In genomic region chr6:52610745-52611355, GRCh38 we compare ENCODE assay signal across 17 cellular contexts. TPM values are rescaled to one million over a fixed set of nuclear protein-coding genes. Genes with fewer than 3 reads are reported as not detected.
DNase-seq lines count a peak whose midpoint lies in the region; ATAC-seq, FAIRE-seq and TF ChIP-seq lines count a peak whose summit lies in the region.
"Had no signal": no experiment of that assay in that cellular context is flagged by ENCODE, and none has a peak within 500 bp of the region (broad histone marks: within the 10 kb centered on the region; RNA-seq: fewer than 3 reads in every experiment).

No MANE protein-coding gene starts in this region.

- TF ChIP-seq EP300 in HepG2 (IDR thresholded peaks at IDR 0.05; ENCODE audit: low read depth in 2 of 2, low read length in 2 of 2), result peak in 1 of 2 experiments; percentile 21; a peak in 1 of 4 replicates
- no peak for TF ChIP-seq EP300 in HepG2 (CRISPR knock-in tag; IDR thresholded peaks at IDR 0.05; ENCODE audit: borderline replicate concordance)

- TF ChIP-seq RAD21 in HepG2 (CRISPR knock-in tag; IDR thresholded peaks at IDR 0.05), result no peak

- CTCF ChIA-PET in mammary epithelial cell (lab: Charles Lee; ENCODE audit: low non-redundant PET) (no interaction called here), HepG2 (lab: Yijun Ruan, JAX; ENCODE audit: low intra/inter-chr PET ratio, low total read pairs) (no interaction called here)

- H3K79me2 ChIP-seq in mammary epithelial cell (ENCODE audit: insufficient read depth, low read length) (no peaks in the 10 kb centered on the region), HepG2 (ENCODE audit: insufficient read depth, low read length) (no peaks in the 10 kb centered on the region)

- 98% methylated on average over 5 of the region's 5 CpGs for WGBS in mammary epithelial cell (ENCODE audit: low coverage, missing lambda C conversion rate)
- 36% methylated on average over 5 of the region's 5 CpGs for WGBS in HepG2 (ENCODE audit: low lambda C conversion rate)
- 85 to 89% methylated on average over 5 of the region's 5 CpGs for WGBS in lower leg skin, 2 donors

- no peaks in the 10 kb centered on the region for H3K27me3 ChIP-seq in mammary epithelial cell (ENCODE audit: insufficient read depth, low read length)
- no peaks in the 10 kb centered on the region for H3K27me3 ChIP-seq in HepG2 (ENCODE audit: control insufficient read depth in 1 of 2, insufficient read depth in 2 of 2, low read length in 2 of 2)

- POLR2A ChIA-PET in HepG2 (lab: Yijun Ruan, JAX), result no interaction called here

- H3K27ac ChIP-seq in mammary epithelial cell (ENCODE audit: insufficient read depth, low read depth, low read length), result no peak overlapping the region
- H3K27ac ChIP-seq in HepG2 (ENCODE audit: extremely low read length, insufficient read depth, low read length), result no peak overlapping the region
- H3K27ac ChIP-seq: heart right ventricle, left ventricle myocardium inferior, PC-9 had no signal

- dilution Hi-C loops in mammary epithelial cell (cut with HindIII; ENCODE audit: low sequenced_read_pairs), result no loop called here

- in situ Hi-C loops in mammary epithelial cell (cut with MboI; ENCODE audit: low sequenced_read_pairs in 2 of 2) (no loop called here), HepG2 (cut with HindIII; ENCODE audit: extremely low pct_ligation_motif_present, low pct_unique_long_range_greater_than_20kb) (no loop called here)

- H2AFZ ChIP-seq in mammary epithelial cell (ENCODE audit: low read depth, low read length) (no peak overlapping the region), HepG2 (ENCODE audit: low read length) (no peak overlapping the region)
- H2AFZ ChIP-seq: PC-9 had no signal

- H3K4me1 ChIP-seq in mammary epithelial cell (ENCODE audit: insufficient read depth, low read length) (peaks cover 30% of the 10 kb centered on the region), HepG2 (ENCODE audit: insufficient read depth, low read length) (peaks cover 31% of the 10 kb centered on the region)
- H3K4me1 ChIP-seq: left ventricle myocardium inferior had no signal

- FAIRE-seq in HepG2 (lab: Jason Lieb, UNC), result no peak

- BruUV-seq in mammary epithelial cell (replicated peaks; lab: Mats Ljungman, UMichigan) (no TSS peak), HepG2 (replicated peaks; lab: Mats Ljungman, UMichigan) (no TSS peak)

- H3K4me3 ChIP-seq in NB4 (ENCODE audit: low read depth, low read length) (no peak overlapping the region), mammary epithelial cell (replicated peaks in 1 of 3; ENCODE audit: insufficient read depth in 1 of 3, low read depth in 2 of 3, low read length in 3 of 3) (no peak overlapping the region), HepG2 (replicated peaks in 1 of 3; ENCODE audit: insufficient read depth in 1 of 3, low read depth in 2 of 3, low read length in 3 of 3) (no peak overlapping the region), lower leg skin (ENCODE audit: low read depth, poor library complexity, severe bottlenecking) (no peak overlapping the region)
- H3K4me3 ChIP-seq: heart right ventricle, left ventricle myocardium inferior, PC-9 had no signal

- DNase-seq in GM03348 (ENCODE audit: low spot score), result peak; percentile 8
- DNase-seq in NB4 (ENCODE audit: low read depth), result peak; percentile 46
- peak; percentile 62 for DNase-seq in mammary epithelial cell
- DNase-seq in HepG2 (ENCODE audit: low spot score), result peak; percentile 40
- DNase-seq in lower leg skin (ENCODE audit: low spot score in 2 of 2), result no peak
- DNase-seq in stimulated activated CD4-positive, alpha-beta T cell treated with anti-CD3 and anti-CD28 coated beads, Interleukin-1b, Interleukin-23, amount 100 ng/mL, for 48 hours, result no peak
- no peak for DNase-seq in glomerular visceral epithelial cell (ENCODE audit: extremely low spot score)
- no peak for DNase-seq in activated gamma-delta T cell (lab: John Stamatoyannopoulos, UW)
- DNase-seq: activated T-cell treated with anti-CD3 and anti-CD28 coated beads, Interleukin-2, amount 50 U/mL, for 72 hours; DMS79 treated with DMSO at 0.1 percent for 48 hours; effector memory CD8-positive, alpha-beta T cell; heart right ventricle; left ventricle myocardium inferior; NCI-H1092; NCI-H2227 treated with DMSO at 0.1 percent for 48 hours; PC-9; stimulated activated naive CD8-positive, alpha-beta T cell treated with anti-CD3 and anti-CD28 coated beads, Interleukin-15, amount 100 ng/mL, for 72 hours had no signal

- H3K9ac ChIP-seq in mammary epithelial cell (ENCODE audit: insufficient read depth, low read length), result no peak overlapping the region
- H3K9ac ChIP-seq in HepG2 (ENCODE audit: insufficient read depth, low read depth, low read length), result no peak overlapping the region

- no peak for TF ChIP-seq POLR2A in NB4 (IDR thresholded peaks at IDR 0.05; ENCODE audit: extremely low read depth, insufficient read length)
- TF ChIP-seq POLR2A in HepG2 (IDR thresholded peaks at IDR 0.05; ENCODE audit: insufficient read depth in 1 of 2, low read depth in 2 of 2, low read length in 2 of 2), result no peak
- TF ChIP-seq POLR2A in lower leg skin (IDR thresholded peaks at IDR 0.05), result no peak

- no peaks in the 10 kb centered on the region for H4K20me1 ChIP-seq in mammary epithelial cell (ENCODE audit: insufficient read depth, low read length)
- no peaks in the 10 kb centered on the region for H4K20me1 ChIP-seq in HepG2 (ENCODE audit: insufficient read depth, low read length)

- no peaks in the 10 kb centered on the region for H3K36me3 ChIP-seq in mammary epithelial cell (ENCODE audit: insufficient read depth, low read length)
- no peaks in the 10 kb centered on the region for H3K36me3 ChIP-seq in HepG2 (replicated peaks in 1 of 2; ENCODE audit: control insufficient read depth in 1 of 2, insufficient read depth in 2 of 2, low read length in 2 of 2)
- H3K36me3 ChIP-seq: heart right ventricle, left ventricle myocardium inferior had no signal

- H3K4me2 ChIP-seq in mammary epithelial cell (ENCODE audit: insufficient read depth, low read depth, low read length), result no peak overlapping the region
- peak overlapping the region; percentile 22; the same call in 1 of the 2 replicates for H3K4me2 ChIP-seq in HepG2 (ENCODE audit: low read depth, low read length)
- H3K4me2 ChIP-seq: PC-9 had no signal

- H3K9me3 ChIP-seq in mammary epithelial cell (replicated peaks; ENCODE audit: insufficient read depth, low read length) (no peaks in the 10 kb centered on the region), HepG2 (ENCODE audit: low read length) (no peaks in the 10 kb centered on the region)

- TF ChIP-seq CTCF in NB4 (IDR thresholded peaks at IDR 0.05; ENCODE audit: low read depth, low read length), result no peak
- TF ChIP-seq CTCF in mammary epithelial cell (conservative IDR thresholded peaks at IDR 0.05 in 1 of 2, IDR thresholded peaks at IDR 0.05 in 1 of 2; ENCODE audit: extremely low read depth in 1 of 2, insufficient read depth in 1 of 2, low read depth in 1 of 2, low read length in 2 of 2), result no peak
- no peak for TF ChIP-seq CTCF in HepG2 (CRISPR knock-in tag; IDR thresholded peaks at IDR 0.05)
- no peak for TF ChIP-seq CTCF in lower leg skin (IDR thresholded peaks at IDR 0.05)

- intact Hi-C loops in mammary epithelial cell (cut with micrococcal nuclease) (no loop called here), HepG2 (cut with micrococcal nuclease; ENCODE audit: unreplicated experiment) (no loop called here), lower leg skin (cut with DNase I; ENCODE audit: low total_unique reads) (no loop called here)

- peak; percentile 72 for ATAC-seq in HepG2
- ATAC-seq: activated T-cell treated with anti-CD3 and anti-CD28 coated beads, Interleukin-2, amount 50 U/mL, for 72 hours; effector memory CD8-positive, alpha-beta T cell; heart right ventricle; stimulated activated naive CD8-positive, alpha-beta T cell treated with anti-CD3 and anti-CD28 coated beads, Interleukin-15, amount 100 ng/mL, for 72 hours had no signal

TF ChIP-seq in HepG2, 621 proteins besides CTCF, POLR2A, EP300 and RAD21:
- TF ChIP-seq SIX4 (CRISPR knock-in tag; IDR thresholded peaks at IDR 0.05), result no peak
- TF ChIP-seq FOSL2 (CRISPR knock-in tag; IDR thresholded peaks at IDR 0.05), result peak; percentile 32; the same call in 1 of the 2 replicates
- peak; percentile 23; the same call in 1 of the 2 replicates for TF ChIP-seq TCF7 (IDR thresholded peaks at IDR 0.05; ENCODE audit: low read depth)
- no peak for TF ChIP-seq KAT7 (CRISPR knock-in tag; IDR thresholded peaks at IDR 0.05; ENCODE audit: borderline replicate concordance)
- TF ChIP-seq HCFC1 (IDR thresholded peaks at IDR 0.05; ENCODE audit: low read depth, low read length), result no peak
- 0 out of 2 replicates have a peak, but pooled peaks have one; percentile 12 for TF ChIP-seq TBX3 (IDR thresholded peaks at IDR 0.05; ENCODE audit: borderline replicate concordance)
- no peak for TF ChIP-seq ZKSCAN8 (CRISPR knock-in tag; IDR thresholded peaks at IDR 0.05; ENCODE audit: borderline replicate concordance)
TF ChIP-seq in HepG2: peak in this region for 3.

RNA-seq across cellular contexts. Expression of gene TRAM2, which starts 34.0 kb away (rescaled TPM):
- total RNA-seq in mammary epithelial cell (10 to 100 TPM; 12.5 to 16.9 TPM), HepG2 (2016; rRNA removed; fragmentation: Illumina TruSeq; extraction: Trizol) (40.5 and 49.1 TPM in 2 replicates), lower leg skin (10 to 100 TPM in 1 of 4 donors, 1 to 10 TPM in 3; 3.7 to 11.5 (median 7.0) TPM)
- polyA plus RNA-seq in mammary epithelial cell (13.8 TPM), HepG2 (2011; rRNA removed) (68.2 and 72.5 TPM in 2 replicates)
- polyA minus RNA-seq in mammary epithelial cell, result 39.2 TPM
- total RNA-seq in HepG2 (2016; cell fraction: cytosol; rRNA removed; fragmentation: Illumina TruSeq; extraction: Trizol; ENCODE audit: low read depth), result 4.0 and 4.7 TPM in 2 replicates
- total RNA-seq in HepG2 (2016; cell fraction: insoluble cytoplasmic fraction; rRNA removed; fragmentation: Illumina TruSeq; extraction: Trizol), result 36.8 and 47.0 TPM in 2 replicates
- total RNA-seq in HepG2 (2016; cell fraction: membrane; rRNA removed; fragmentation: Illumina TruSeq; extraction: Trizol), result 24.9 and 25.7 TPM in 2 replicates
- total RNA-seq in HepG2 (2016; cell fraction: nucleus; rRNA removed; fragmentation: Illumina TruSeq; extraction: Trizol), result 50.0 and 60.1 TPM in 2 replicates
- polyA plus RNA-seq in HepG2 (2011; cell fraction: cytosol; rRNA removed), result 51.1 and 62.3 TPM in 2 replicates
- polyA plus RNA-seq in HepG2 (2011; cell fraction: nucleus; rRNA removed), result 100.0 and 109 TPM in 2 replicates
- polyA plus RNA-seq in HepG2 (2012), result 42.0 and 55.5 TPM in 2 replicates
- 2.3 and 2.5 TPM in 2 replicates for polyA plus RNA-seq in HepG2 (2016; cell fraction: cytosol; fragmentation: Illumina TruSeq; extraction: Trizol; ENCODE audit: low read depth)
- polyA plus RNA-seq in HepG2 (2016; cell fraction: insoluble cytoplasmic fraction; fragmentation: Illumina TruSeq; extraction: Trizol; ENCODE audit: low read depth), result 27.8 and 31.3 TPM in 2 replicates
- polyA plus RNA-seq in HepG2 (2016; cell fraction: membrane; fragmentation: Illumina TruSeq; extraction: Trizol; ENCODE audit: low read depth), result 11.1 and 12.4 TPM in 2 replicates
- polyA plus RNA-seq in HepG2 (2016; cell fraction: nucleus; fragmentation: Illumina TruSeq; extraction: Trizol; ENCODE audit: insufficient read depth, low read depth), result 72.8 and 73.2 TPM in 2 replicates
- 21.3 and 119 TPM in 2 replicates for polyA minus RNA-seq in HepG2 (2011; rRNA and poly(A)+ RNA removed; ENCODE audit: low replicate concordance)
- 67.1 and 80.2 TPM in 2 replicates for polyA minus RNA-seq in HepG2 (2011; cell fraction: cytosol; rRNA and poly(A)+ RNA removed)
- 60.0 and 64.5 TPM in 2 replicates for polyA minus RNA-seq in HepG2 (2011; cell fraction: nucleus; rRNA and poly(A)+ RNA removed)

Comparison
In these comparisons a context has a peak if more than half of its experiments do, and no peak if none do; other contexts are left out.
1. DNase-seq: peak in GM03348 (single experiment), NB4 (single experiment), mammary epithelial cell (single experiment) and HepG2 (single experiment); none in lower leg skin (0 of 2), stimulated activated CD4-positive, alpha-beta T cell treated with anti-CD3 and anti-CD28 coated beads, Interleukin-1b, Interleukin-23, amount 100 ng/mL, for 48 hours (single experiment), glomerular visceral epithelial cell (single experiment) and activated gamma-delta T cell (single experiment).